Comparison of ENCODE assay signal across 8 cellular contexts in genomic region chr4:102501635-102502382, GRCh38. TPM values are rescaled to one million over a fixed set of nuclear protein-coding genes. Genes with fewer than 3 reads are reported as not detected.
DNase-seq lines count a peak whose midpoint lies in the region; ATAC-seq and TF ChIP-seq lines count a peak whose summit lies in the region.

No MANE protein-coding gene starts in this region.

- ATAC-seq in GM19025 (IDR thresholded peaks at IDR 0.05; ENCODE audit: low read depth, unreplicated experiment) = peak; percentile 39
- peak; percentile 45 for ATAC-seq in HG03175 (IDR thresholded peaks at IDR 0.05; ENCODE audit: unreplicated experiment)
- peak; percentile 46 for ATAC-seq in activated CD8-positive, alpha-beta T cell treated with anti-CD3 and anti-CD28 coated beads for 36 hours

- H3K36me3 Mint-ChIP-seq in activated CD8-positive, alpha-beta T cell treated with anti-CD3 and anti-CD28 coated beads for 36 hours (ENCODE audit: low read depth) = peaks cover 36% of the 10 kb centered on the region

- no peaks in the 10 kb centered on the region for H3K27me3 Mint-ChIP-seq in activated CD8-positive, alpha-beta T cell treated with anti-CD3 and anti-CD28 coated beads for 36 hours

- peaks cover 6% of the 10 kb centered on the region for H3K9me3 Mint-ChIP-seq in activated CD8-positive, alpha-beta T cell treated with anti-CD3 and anti-CD28 coated beads for 36 hours

- peak overlapping the region; percentile 93 for H3K4me3 Mint-ChIP-seq in activated CD8-positive, alpha-beta T cell treated with anti-CD3 and anti-CD28 coated beads for 36 hours

- peak overlapping the region; percentile 92 for H3K27ac Mint-ChIP-seq in activated CD8-positive, alpha-beta T cell treated with anti-CD3 and anti-CD28 coated beads for 36 hours

- H3K4me1 Mint-ChIP-seq in activated CD8-positive, alpha-beta T cell treated with anti-CD3 and anti-CD28 coated beads for 36 hours (ENCODE audit: low read depth) = peaks cover 20% of the 10 kb centered on the region

- CTCF ChIA-PET in activated CD8-positive, alpha-beta T cell treated with anti-CD3 and anti-CD28 coated beads for 36 hours (lab: Charles Lee) = interaction anchor here (1.1 to 2.0 kb wide), 3 partner anchors 18 to 98 kb away, joined by 3 to 7 read pairs (median 3); no protein-coding TSS in a partner anchor

- DNase-seq in AG20443 (ENCODE audit: low spot score) (peak; percentile 88), NCI-H748 (lab: John Stamatoyannopoulos, UW; ENCODE audit: unreplicated experiment) (peak; percentile 80), medulla oblongata (ENCODE audit: extremely low spot score) (peak; percentile 81)
- DNase-seq in activated CD8-positive, alpha-beta T cell treated with anti-CD3 and anti-CD28 coated beads for 36 hours = peak; percentile 69
- peak; percentile 47 for DNase-seq in effector CD4-positive, alpha-beta T cell
- peak; percentile 8 for DNase-seq in stimulated activated CD8-positive, alpha-beta memory T cell treated with anti-CD3 and anti-CD28 coated beads, Interleukin-12 subunit alpha, Interleukin-12 subunit beta, amount 100 ng/mL, for 24 hours (ENCODE audit: extremely low read depth)

- POLR2A ChIA-PET in activated CD8-positive, alpha-beta T cell treated with anti-CD3 and anti-CD28 coated beads for 36 hours (lab: Charles Lee) = interaction anchor here (0.7 to 3.7 kb wide), 14 partner anchors 10 to 325 kb away, joined by 3 to 20 read pairs (median 6); partner anchors contain the start of gene UBE2D3

- intact Hi-C loops in activated CD8-positive, alpha-beta T cell treated with anti-CD3 and anti-CD28 coated beads for 36 hours (cut with micrococcal nuclease) = loop anchor here (5.0 kb wide), 4 partner anchors 35 to 325 kb away; partner anchors contain the start of gene UBE2D3

- no peak for TF ChIP-seq CTCF in activated CD8-positive, alpha-beta T cell treated with anti-CD3 and anti-CD28 coated beads for 36 hours (IDR thresholded peaks at IDR 0.05)

RNA-seq across cellular contexts. Expression of gene NFKB1, which starts 0.7 kb away (rescaled TPM):
- total RNA-seq in activated CD8-positive, alpha-beta T cell treated with anti-CD3 and anti-CD28 coated beads for 36 hours = 100 to 1,000 TPM; 224 to 230 TPM

Comparison
In these comparisons a context has a peak if more than half of its experiments do, and no peak if none do; other contexts are left out.
1. Peak in every context shown above with its lines: DNase-seq and ATAC-seq.
2. DNase-seq: peak in every context shown above with its lines; median percentile 88 in AG20443; 81 in medulla oblongata; 80 in NCI-H748; 69 in activated CD8-positive, alpha-beta T cell treated with anti-CD3 and anti-CD28 coated beads for 36 hours; 47 in effector CD4-positive, alpha-beta T cell; 8 in stimulated activated CD8-positive, alpha-beta memory T cell treated with anti-CD3 and anti-CD28 coated beads, Interleukin-12 subunit alpha, Interleukin-12 subunit beta, amount 100 ng/mL, for 24 hours.